ENCODE assay signal across 12 cellular contexts in the genomic region with DNA sequence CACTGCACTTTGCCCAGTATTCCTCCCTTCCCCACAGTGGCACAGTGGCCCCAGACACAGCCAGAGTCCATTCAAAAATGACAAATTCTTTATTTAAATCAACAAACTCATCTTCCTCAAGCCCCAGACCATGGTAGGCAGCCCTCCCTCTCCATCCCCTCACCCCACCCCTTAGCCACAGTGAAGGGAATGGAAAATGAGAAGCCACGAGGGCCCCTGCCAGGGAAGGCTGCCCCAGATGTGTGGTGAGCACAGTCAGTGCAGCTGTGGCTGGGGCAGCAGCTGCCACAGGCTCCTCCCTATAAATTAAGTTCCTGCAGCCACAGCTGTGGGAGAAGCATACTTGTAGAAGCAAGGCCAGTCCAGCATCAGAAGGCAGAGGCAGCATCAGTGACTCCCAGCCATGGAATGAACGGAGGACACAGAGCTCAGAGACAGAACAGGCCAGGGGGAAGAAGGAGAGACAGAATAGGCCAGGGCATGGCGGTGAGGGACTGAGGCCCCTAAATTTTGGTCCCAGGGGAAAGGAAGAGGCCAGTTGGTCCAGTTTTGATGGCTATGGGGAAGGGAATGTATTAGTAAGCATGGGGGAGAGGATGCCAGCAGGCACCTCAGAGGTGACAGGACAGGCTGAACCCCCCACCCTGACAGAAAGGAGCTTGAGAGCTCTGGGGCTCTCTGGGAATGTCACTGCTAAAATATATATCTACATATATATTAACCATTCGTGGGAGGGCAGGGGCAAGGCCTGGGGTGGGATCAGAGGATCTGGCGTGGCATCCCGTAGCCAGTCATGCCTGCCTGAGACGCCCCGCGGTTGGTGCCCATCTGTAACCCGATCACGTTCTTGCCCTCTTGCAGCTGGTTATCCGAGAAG. TPM values are rescaled to one million over a fixed set of nuclear protein-coding genes. Genes with fewer than 3 reads are reported as not detected.
DNase-seq lines count a peak whose midpoint lies in the region; ATAC-seq and TF ChIP-seq lines count a peak whose summit lies in the region.
"Had no signal": no experiment of that assay in that cellular context is flagged by ENCODE, and none has a peak within 500 bp of the region (broad histone marks: within the 10 kb centered on the region; RNA-seq: fewer than 3 reads in every experiment).

No MANE protein-coding gene starts in this region.

- H3K4me1 ChIP-seq in RWPE2 (ENCODE audit: insufficient read depth, poor library complexity, severe bottlenecking) (peaks cover 37% of the 10 kb centered on the region), smooth muscle cell (ENCODE audit: low read depth) (peaks cover 33% of the 10 kb centered on the region)

- H3K4me3 ChIP-seq in RWPE2 (ENCODE audit: severe bottlenecking) (no peak overlapping the region), smooth muscle cell (no peak overlapping the region)

- H3F3A ChIP-seq in smooth muscle cell (ENCODE audit: low read depth): peaks cover 62% of the 10 kb centered on the region

- H3K27ac ChIP-seq in RWPE2 (ENCODE audit: poor library complexity, severe bottlenecking) (peak overlapping the region; percentile 94), epithelial cell of prostate (peak overlapping the region; percentile 66), smooth muscle cell (ENCODE audit: low read depth) (peak overlapping the region; percentile 84)

- peaks cover 68% of the 10 kb centered on the region for H4K20me1 ChIP-seq in smooth muscle cell (ENCODE audit: low read depth)

- 80% methylated on average over 11 of the region's 12 CpGs for WGBS in smooth muscle cell (ENCODE audit: low lambda C conversion rate)

- no peak overlapping the region for H3K9ac ChIP-seq in smooth muscle cell (ENCODE audit: low read depth)

- H3K9me3 ChIP-seq in RWPE2 (ENCODE audit: severe bottlenecking) (no peaks in the 10 kb centered on the region), smooth muscle cell (replicated peaks; ENCODE audit: low read depth) (no peaks in the 10 kb centered on the region)

- TF ChIP-seq CTCF in RWPE2 (IDR thresholded peaks at IDR 0.05; ENCODE audit: poor library complexity, severe bottlenecking): no peak
- TF ChIP-seq CTCF in smooth muscle cell (IDR thresholded peaks at IDR 0.05; ENCODE audit: borderline replicate concordance, insufficient read depth, poor library complexity, severe bottlenecking): no peak

- H3K4me2 ChIP-seq in smooth muscle cell: peak overlapping the region; percentile 13

- H3K79me2 ChIP-seq in smooth muscle cell (ENCODE audit: low read depth): peaks cover 43% of the 10 kb centered on the region

- no peaks in the 10 kb centered on the region for H3K27me3 ChIP-seq in RWPE2 (ENCODE audit: insufficient read depth, poor library complexity, severe bottlenecking)
- H3K27me3 ChIP-seq in smooth muscle cell (ENCODE audit: low read depth): no peaks in the 10 kb centered on the region

- DNase-seq in GDM1 (lab: John Stamatoyannopoulos, UW) (peak; percentile 37), RWPE2 (ENCODE audit: low spot score) (no peak), epithelial cell of prostate (ENCODE audit: low read depth, low spot score) (no peak), smooth muscle cell (lab: John Stamatoyannopoulos, UW; ENCODE audit: unreplicated experiment) (no peak), foreskin melanocyte (no peak), HuH-7 (ENCODE audit: low spot score) (no peak)
- DNase-seq: NCI-H146; stimulated activated CD4-positive, alpha-beta T cell treated with anti-CD3 and anti-CD28 coated beads, Interleukin-4, amount 100 ng/mL, for 4 hours had no signal

- ATAC-seq in RWPE2 (ENCODE audit: low read depth) (no peak), GM18519 (IDR thresholded peaks at IDR 0.05; ENCODE audit: low FRiP score, unreplicated experiment) (no peak), esophagus mucosa (no peak)

- H3K36me3 ChIP-seq in RWPE2 (ENCODE audit: low read depth) (peaks cover 62% of the 10 kb centered on the region), smooth muscle cell (ENCODE audit: low read depth) (no peaks in the 10 kb centered on the region)

- no peak overlapping the region for H2AFZ ChIP-seq in smooth muscle cell (ENCODE audit: low read depth)

RNA-seq across cellular contexts. Expression of a gene that starts 7.0 kb away (rescaled TPM):
- total RNA-seq in smooth muscle cell: 390 and 408 TPM in 2 replicates
- polyA plus RNA-seq in smooth muscle cell: 1,005 and 1,171 TPM in 2 replicates
- total RNA-seq in esophagus mucosa: 406 TPM

RNA-seq across cellular contexts. Expression of a gene that starts 18.3 kb away (rescaled TPM):
- total RNA-seq in smooth muscle cell: 1.1 and 1.3 TPM in 2 replicates
- 1.2 and 1.9 TPM in 2 replicates for polyA plus RNA-seq in smooth muscle cell
- total RNA-seq in esophagus mucosa: 1.5 TPM

RNA-seq across cellular contexts. Expression of a gene that starts 27.1 kb away (rescaled TPM):
- total RNA-seq in smooth muscle cell: 0.49 and 0.99 TPM in 2 replicates
- 2.1 and 6.6 TPM in 2 replicates for polyA plus RNA-seq in smooth muscle cell
- total RNA-seq in esophagus mucosa: 13.0 TPM
- total RNA-seq: lung microvascular endothelial cell had no signal

RNA-seq across cellular contexts. Expression of a gene that starts 35.8 kb away (rescaled TPM):
- total RNA-seq in smooth muscle cell (1.3 TPM in 1 of 2 replicates, not detected in the other), esophagus mucosa (0.28 TPM)
- 1.8 and 2.1 TPM in 2 replicates for polyA plus RNA-seq in smooth muscle cell
- total RNA-seq: epithelial cell of proximal tubule, lung microvascular endothelial cell had no signal

RNA-seq across cellular contexts. Expression of a gene that starts 55.8 kb away (rescaled TPM):
- not detected in 2 replicates for total RNA-seq in smooth muscle cell
- polyA plus RNA-seq in smooth muscle cell: 0.29 and 1.3 TPM in 2 replicates
- 1.2 TPM for total RNA-seq in esophagus mucosa
- total RNA-seq: epithelial cell of proximal tubule, lung microvascular endothelial cell had no signal
